In genomic region chr1:234929369-234929768, GRCh38 we compare ENCODE assay signal across 23 cellular contexts.
DNase-seq lines count a peak whose midpoint lies in the region; ATAC-seq and TF ChIP-seq lines count a peak whose summit lies in the region.
"Had no signal": no experiment of that assay in that cellular context is flagged by ENCODE, and none has a peak within 500 bp of the region (broad histone marks: within the 10 kb centered on the region; RNA-seq: fewer than 3 reads in every experiment).

No MANE protein-coding gene starts in this region.

- dilution Hi-C loops in mammary epithelial cell (cut with HindIII; ENCODE audit: low sequenced_read_pairs): no loop called here

- H3K36me3 Mint-ChIP-seq in activated T-helper 2 cell treated with anti-CD3 and anti-CD28 coated beads, Interferon-gamma antibody, Interleukin-2, Interleukin-4, amounts not matched to agents 10 μg/mL and 5 μg/mL and 100 μg/mL, durations not matched to agents 14 hours and 24 hours and 36 hours (ENCODE audit: low read depth): no peaks in the 10 kb centered on the region
- H3K36me3 Mint-ChIP-seq: brain had no signal

- WGBS in mammary epithelial cell (ENCODE audit: low coverage, missing lambda C conversion rate): 91% methylated on average over 3 of the region's 3 CpGs

- intact Hi-C loops in left ventricle myocardium superior (cut with micrococcal nuclease): no loop called here
- intact Hi-C loops in activated T-helper 2 cell treated with anti-CD3 and anti-CD28 coated beads, Interferon-gamma antibody, Interleukin-2, Interleukin-4, amounts not matched to agents 10 μg/mL and 5 μg/mL and 100 μg/mL, durations not matched to agents 14 hours and 24 hours and 36 hours (cut with micrococcal nuclease): no loop called here
- intact Hi-C loops in mammary epithelial cell (cut with micrococcal nuclease): loop anchor here (5.0 kb wide), 3 partner anchors 48 to 138 kb away; no protein-coding TSS in a partner anchor
- intact Hi-C loops in left colon (cut with DNase I, micrococcal nuclease): no loop called here

- H3K4me3 ChIP-seq in right atrium auricular region (no peak overlapping the region), mammary epithelial cell (replicated peaks in 1 of 3; ENCODE audit: insufficient read depth in 1 of 3, low read depth in 2 of 3, low read length in 3 of 3) (no peak overlapping the region)
- H3K4me3 ChIP-seq: GM12878, MG63, mucosa of descending colon, SJCRH30, testis had no signal

- H3K27me3 ChIP-seq in right atrium auricular region: no peaks in the 10 kb centered on the region
- no peaks in the 10 kb centered on the region for H3K27me3 ChIP-seq in mammary epithelial cell (ENCODE audit: insufficient read depth, low read length)
- H3K27me3 ChIP-seq: MG63, SJCRH30, testis had no signal

- H3K79me2 ChIP-seq in mammary epithelial cell (ENCODE audit: insufficient read depth, low read length): no peaks in the 10 kb centered on the region
- H3K79me2 ChIP-seq: parathyroid adenoma had no signal

- no peak overlapping the region for H3K4me3 Mint-ChIP-seq in activated T-helper 2 cell treated with anti-CD3 and anti-CD28 coated beads, Interferon-gamma antibody, Interleukin-2, Interleukin-4, amounts not matched to agents 10 μg/mL and 5 μg/mL and 100 μg/mL, durations not matched to agents 14 hours and 24 hours and 36 hours (ENCODE audit: low read depth)
- H3K4me3 Mint-ChIP-seq: brain; stimulated activated effector memory CD8-positive, alpha-beta T cell treated with anti-CD3 and anti-CD28 coated beads, Interleukin-12 subunit alpha, Interleukin-12 subunit beta, amount 100 ng/mL, for 72 hours had no signal

- H3K27ac ChIP-seq in right atrium auricular region: no peak overlapping the region
- no peak overlapping the region for H3K27ac ChIP-seq in mammary epithelial cell (ENCODE audit: insufficient read depth, low read depth, low read length)
- H3K27ac ChIP-seq: parathyroid adenoma, SJCRH30, testis had no signal

- no peaks in the 10 kb centered on the region for H3K27me3 Mint-ChIP-seq in activated T-helper 2 cell treated with anti-CD3 and anti-CD28 coated beads, Interferon-gamma antibody, Interleukin-2, Interleukin-4, amounts not matched to agents 10 μg/mL and 5 μg/mL and 100 μg/mL, durations not matched to agents 14 hours and 24 hours and 36 hours (ENCODE audit: low read depth)

- in situ Hi-C loops in mammary epithelial cell (cut with MboI; ENCODE audit: low sequenced_read_pairs in 2 of 2): no loop called here

- no peak overlapping the region for H3K9ac ChIP-seq in mammary epithelial cell (ENCODE audit: insufficient read depth, low read length)
- H3K9ac ChIP-seq: parathyroid adenoma had no signal

- peaks cover 0 to 44% of the 10 kb centered on the region in 2 donors for H3K4me1 ChIP-seq in right atrium auricular region
- H3K4me1 ChIP-seq in mammary epithelial cell (ENCODE audit: insufficient read depth, low read length): peaks cover 23% of the 10 kb centered on the region
- H3K4me1 ChIP-seq: parathyroid adenoma had no signal

- H3K4me2 ChIP-seq in mammary epithelial cell (ENCODE audit: insufficient read depth, low read depth, low read length): no peak overlapping the region

- no TSS peak for BruUV-seq in mammary epithelial cell (replicated peaks; lab: Mats Ljungman, UMichigan)

- TF ChIP-seq CTCF in right atrium auricular region (IDR thresholded peaks at IDR 0.05) (no peak), mammary epithelial cell (conservative IDR thresholded peaks at IDR 0.05 in 1 of 2, IDR thresholded peaks at IDR 0.05 in 1 of 2; ENCODE audit: extremely low read depth in 1 of 2, insufficient read depth in 1 of 2, low read depth in 1 of 2, low read length in 2 of 2) (no peak)

- ATAC-seq in left ventricle myocardium superior (no peak), left colon (no peak)
- ATAC-seq: GM12878; mucosa of descending colon; stimulated activated effector memory CD8-positive, alpha-beta T cell treated with anti-CD3 and anti-CD28 coated beads, Interleukin-12 subunit alpha, Interleukin-12 subunit beta, amount 100 ng/mL, for 72 hours had no signal

- no peaks in the 10 kb centered on the region for H3K36me3 ChIP-seq in right atrium auricular region
- H3K36me3 ChIP-seq in mammary epithelial cell (ENCODE audit: insufficient read depth, low read length): no peaks in the 10 kb centered on the region
- H3K36me3 ChIP-seq: MG63, SJCRH30 had no signal

- CTCF ChIA-PET in mammary epithelial cell (lab: Charles Lee; ENCODE audit: low non-redundant PET): no interaction called here

- DNase-seq in right atrium auricular region (ENCODE audit: low spot score) (peak; percentile 21), left ventricle myocardium superior (no peak), mesenteric fat pad (ENCODE audit: low spot score) (peak; percentile 20), ureter (ENCODE audit: low spot score) (peak; percentile 20), mammary epithelial cell (no peak), SHP77 (lab: John Stamatoyannopoulos, UW) (no peak), left colon (no peak)
- DNase-seq in activated T-helper 2 cell treated with anti-CD3 and anti-CD28 coated beads, Interferon-gamma antibody, Interleukin-2, Interleukin-4, amounts not matched to agents 10 μg/mL and 5 μg/mL and 100 μg/mL, durations not matched to agents 14 hours and 24 hours and 36 hours (ENCODE audit: low spot score): no peak
- DNase-seq: activated gamma-delta T cell; effector CD4-positive, alpha-beta T cell; islet precursor cell; KBM-7; MG63; mucosa of descending colon; NCI-H1105 treated with DMSO at 0.1 percent for 48 hours; NCI-H2029; SJCRH30; stimulated activated CD4-positive, alpha-beta T cell treated with anti-CD3 and anti-CD28 coated beads, Interleukin-2, amount 100 ng/mL, for 48 hours; testis had no signal

- peak overlapping the region; percentile 72 for H3K27ac Mint-ChIP-seq in activated T-helper 2 cell treated with anti-CD3 and anti-CD28 coated beads, Interferon-gamma antibody, Interleukin-2, Interleukin-4, amounts not matched to agents 10 μg/mL and 5 μg/mL and 100 μg/mL, durations not matched to agents 14 hours and 24 hours and 36 hours
- H3K27ac Mint-ChIP-seq: stimulated activated effector memory CD8-positive, alpha-beta T cell treated with anti-CD3 and anti-CD28 coated beads, Interleukin-12 subunit alpha, Interleukin-12 subunit beta, amount 100 ng/mL, for 72 hours had no signal

- H3K4me1 Mint-ChIP-seq in activated T-helper 2 cell treated with anti-CD3 and anti-CD28 coated beads, Interferon-gamma antibody, Interleukin-2, Interleukin-4, amounts not matched to agents 10 μg/mL and 5 μg/mL and 100 μg/mL, durations not matched to agents 14 hours and 24 hours and 36 hours (ENCODE audit: low read depth): peaks cover 71% of the 10 kb centered on the region

- H3K9me3 ChIP-seq in right atrium auricular region (no peaks in the 10 kb centered on the region), mammary epithelial cell (replicated peaks; ENCODE audit: insufficient read depth, low read length) (no peaks in the 10 kb centered on the region)
- H3K9me3 ChIP-seq: MG63, mucosa of descending colon, SJCRH30, testis had no signal

- H3K9me3 Mint-ChIP-seq in activated T-helper 2 cell treated with anti-CD3 and anti-CD28 coated beads, Interferon-gamma antibody, Interleukin-2, Interleukin-4, amounts not matched to agents 10 μg/mL and 5 μg/mL and 100 μg/mL, durations not matched to agents 14 hours and 24 hours and 36 hours: no peaks in the 10 kb centered on the region
- H3K9me3 Mint-ChIP-seq: stimulated activated effector memory CD8-positive, alpha-beta T cell treated with anti-CD3 and anti-CD28 coated beads, Interleukin-12 subunit alpha, Interleukin-12 subunit beta, amount 100 ng/mL, for 72 hours had no signal

- H4K20me1 ChIP-seq in mammary epithelial cell (ENCODE audit: insufficient read depth, low read length): no peaks in the 10 kb centered on the region

- no peak overlapping the region for H2AFZ ChIP-seq in mammary epithelial cell (ENCODE audit: low read depth, low read length)
- H2AFZ ChIP-seq: parathyroid adenoma had no signal

Comparison
In these comparisons a context has a peak if more than half of its experiments do, and no peak if none do; other contexts are left out.
1. DNase-seq: peak in right atrium auricular region (single experiment), mesenteric fat pad (single experiment) and ureter (single experiment); none in left ventricle myocardium superior (single experiment), activated T-helper 2 cell treated with anti-CD3 and anti-CD28 coated beads, Interferon-gamma antibody, Interleukin-2, Interleukin-4, amounts not matched to agents 10 μg/mL and 5 μg/mL and 100 μg/mL, durations not matched to agents 14 hours and 24 hours and 36 hours (single experiment), mammary epithelial cell (single experiment), SHP77 (0 of 2) and left colon (0 of 2).